ENCODE assay signal across 8 cellular contexts in genomic region chr4:8198906-8199593, GRCh38. TPM values are rescaled to one million over a fixed set of nuclear protein-coding genes. Genes with fewer than 3 reads are reported as not detected.
DNase-seq lines count a peak whose midpoint lies in the region; ATAC-seq and TF ChIP-seq lines count a peak whose summit lies in the region.

Gene SH3TC1 (plus strand): TSS chr4:8199290. CDS start chr4:8205195, 5,905 bp downstream.

- peak; percentile 74 for TF ChIP-seq POLR2A in GM18951 (IDR thresholded peaks at IDR 0.05; ENCODE audit: extremely low read depth, insufficient read depth, insufficient read length)

- no peaks in the 10 kb centered on the region for H3K9me3 Mint-ChIP-seq in activated T-helper 2 cell treated with anti-CD3 and anti-CD28 coated beads, Interferon-gamma antibody, Interleukin-2, Interleukin-4, amounts not matched to agents 10 μg/mL and 5 μg/mL and 100 μg/mL, durations not matched to agents 14 hours and 24 hours and 36 hours

- DNase-seq in AG20443 (ENCODE audit: low spot score) (peak; percentile 95), fibroblast of the aortic adventitia (ENCODE audit: low read depth) (peak; percentile 63), superior temporal gyrus (ENCODE audit: extremely low spot score) (peak; percentile 43)
- DNase-seq in activated T-helper 2 cell treated with anti-CD3 and anti-CD28 coated beads, Interferon-gamma antibody, Interleukin-2, Interleukin-4, amounts not matched to agents 10 μg/mL and 5 μg/mL and 100 μg/mL, durations not matched to agents 14 hours and 24 hours and 36 hours (ENCODE audit: low spot score), result peak; percentile 62

- peak within 1 kb of the TSS; percentile 20 for H2AFZ ChIP-seq in neuron (ENCODE audit: low read depth, low read length)

- H3K27me3 ChIP-seq in neuron (ENCODE audit: insufficient read depth, low read length), result no peaks in the 10 kb centered on the region

- TF ChIP-seq CTCF in fibroblast of the aortic adventitia (IDR thresholded peaks at IDR 0.05; ENCODE audit: insufficient read depth, low read length), result no peak

- peaks cover 7% of the 10 kb centered on the region for H3K27me3 Mint-ChIP-seq in activated T-helper 2 cell treated with anti-CD3 and anti-CD28 coated beads, Interferon-gamma antibody, Interleukin-2, Interleukin-4, amounts not matched to agents 10 μg/mL and 5 μg/mL and 100 μg/mL, durations not matched to agents 14 hours and 24 hours and 36 hours (ENCODE audit: low read depth)

- H3K36me3 Mint-ChIP-seq in activated T-helper 2 cell treated with anti-CD3 and anti-CD28 coated beads, Interferon-gamma antibody, Interleukin-2, Interleukin-4, amounts not matched to agents 10 μg/mL and 5 μg/mL and 100 μg/mL, durations not matched to agents 14 hours and 24 hours and 36 hours (ENCODE audit: low read depth), result no peaks in the 10 kb centered on the region

- peak within 1 kb of the TSS; percentile 81 for H3K27ac Mint-ChIP-seq in activated T-helper 2 cell treated with anti-CD3 and anti-CD28 coated beads, Interferon-gamma antibody, Interleukin-2, Interleukin-4, amounts not matched to agents 10 μg/mL and 5 μg/mL and 100 μg/mL, durations not matched to agents 14 hours and 24 hours and 36 hours

- H3K4me1 ChIP-seq in neuron (ENCODE audit: insufficient read depth, low read length), result no peaks in the 10 kb centered on the region

- H3K9me3 ChIP-seq in neuron (ENCODE audit: low read length), result no peaks in the 10 kb centered on the region

- H3K4me3 Mint-ChIP-seq in activated T-helper 2 cell treated with anti-CD3 and anti-CD28 coated beads, Interferon-gamma antibody, Interleukin-2, Interleukin-4, amounts not matched to agents 10 μg/mL and 5 μg/mL and 100 μg/mL, durations not matched to agents 14 hours and 24 hours and 36 hours (ENCODE audit: low read depth), result peak within 1 kb of the TSS; percentile 90

- H3K4me3 ChIP-seq in fibroblast of the aortic adventitia (ENCODE audit: low read depth, low read length), result peak within 1 kb of the TSS; percentile 41
- H3K4me3 ChIP-seq in neuron (ENCODE audit: low read length), result no peak within 1 kb of the TSS

- ATAC-seq in HG03139 (IDR thresholded peaks at IDR 0.05; ENCODE audit: unreplicated experiment), result peak; percentile 66

- no peaks in the 10 kb centered on the region for H3K36me3 ChIP-seq in neuron (ENCODE audit: insufficient read depth, low read length)

- in situ Hi-C loops in GM18951 (cut with MboI; ENCODE audit: low sequenced_read_pairs, unreplicated experiment), result no loop called here

- intact Hi-C loops in activated T-helper 2 cell treated with anti-CD3 and anti-CD28 coated beads, Interferon-gamma antibody, Interleukin-2, Interleukin-4, amounts not matched to agents 10 μg/mL and 5 μg/mL and 100 μg/mL, durations not matched to agents 14 hours and 24 hours and 36 hours (cut with micrococcal nuclease), result loop anchor here (1.0 kb wide), 1 partner anchor 40 kb away; no protein-coding TSS in a partner anchor

- peaks cover 31% of the 10 kb centered on the region for H3K4me1 Mint-ChIP-seq in activated T-helper 2 cell treated with anti-CD3 and anti-CD28 coated beads, Interferon-gamma antibody, Interleukin-2, Interleukin-4, amounts not matched to agents 10 μg/mL and 5 μg/mL and 100 μg/mL, durations not matched to agents 14 hours and 24 hours and 36 hours (ENCODE audit: low read depth)

TF ChIP-seq in PFSK-1, 5 proteins besides CTCF, POLR2A, EP300 and RAD21:
- TF ChIP-seq FOXP2 (optimal IDR thresholded peaks at IDR 0.05; ENCODE audit: borderline replicate concordance, extremely low read depth, extremely low read length, insufficient read depth) (no peak), SIN3A (IDR thresholded peaks at IDR 0.05; ENCODE audit: borderline replicate concordance, insufficient read depth, low read length) (peak; percentile 94), POLR2AphosphoS5 (IDR thresholded peaks at IDR 0.05; ENCODE audit: low read depth, low read length) (peak; percentile 86), REST (IDR thresholded peaks at IDR 0.05; ENCODE audit: insufficient read depth in 1 of 2, low read depth in 2 of 2, low read length in 2 of 2) (no peak), TAF1 (IDR thresholded peaks at IDR 0.05; ENCODE audit: borderline replicate concordance, insufficient read depth, low read length) (0 out of 2 replicates have a peak, but pooled peaks have one; percentile 49)
TF ChIP-seq in PFSK-1: peak in this region for 3.

RNA-seq across cellular contexts. Expression of gene SH3TC1, which starts in this region (rescaled TPM):
- polyA plus RNA-seq in PFSK-1 (2012; ENCODE audit: insufficient read length, low read depth), result 88.3 TPM
- total RNA-seq in activated T-helper 2 cell treated with anti-CD3 and anti-CD28 coated beads, Interferon-gamma antibody, Interleukin-2, Interleukin-4, amounts not matched to agents 10 μg/mL and 5 μg/mL and 100 μg/mL, durations not matched to agents 14 hours and 24 hours and 36 hours, result 14.2 and 14.8 TPM in 2 replicates
- 0.41 and 1.5 TPM in 2 replicates for total RNA-seq in fibroblast of the aortic adventitia (ENCODE audit: low replicate concordance)

Comparison
In these comparisons a context has a peak if more than half of its experiments do, and no peak if none do; other contexts are left out.
1. DNase-seq: peak in every context shown above with its lines; median percentile 95 in AG20443; 63 in fibroblast of the aortic adventitia; 62 in activated T-helper 2 cell treated with anti-CD3 and anti-CD28 coated beads, Interferon-gamma antibody, Interleukin-2, Interleukin-4, amounts not matched to agents 10 μg/mL and 5 μg/mL and 100 μg/mL, durations not matched to agents 14 hours and 24 hours and 36 hours; 43 in superior temporal gyrus.